In genomic region chr4:26557164-26557563, GRCh38 we compare ENCODE assay signal across 14 cellular contexts. TPM values are rescaled to one million over a fixed set of nuclear protein-coding genes. Genes with fewer than 3 reads are reported as not detected.
DNase-seq lines count a peak whose midpoint lies in the region; ATAC-seq and TF ChIP-seq lines count a peak whose summit lies in the region.
"Had no signal": no experiment of that assay in that cellular context is flagged by ENCODE, and none has a peak within 500 bp of the region (broad histone marks: within the 10 kb centered on the region; RNA-seq: fewer than 3 reads in every experiment).

No MANE protein-coding gene starts in this region.

- H3K27me3 ChIP-seq in aorta (ENCODE audit: control insufficient read depth in 1 of 2, insufficient read depth in 2 of 2, low read length in 1 of 2): no peaks in the 10 kb centered on the region
- H3K27me3 ChIP-seq: body of pancreas had no signal

- no peak for TF ChIP-seq CTCF in epithelial cell of esophagus (IDR thresholded peaks at IDR 0.05; ENCODE audit: insufficient read depth, low read depth, low read length, missing control alignments)

- H3K36me3 ChIP-seq in aorta (ENCODE audit: control insufficient read depth in 1 of 2, insufficient read depth in 2 of 2, low read length in 1 of 2): no peaks in the 10 kb centered on the region

- no peak overlapping the region for H3K27ac ChIP-seq in aorta (ENCODE audit: low read depth in 1 of 2, low read length in 2 of 2)
- H3K27ac ChIP-seq: body of pancreas had no signal

- ATAC-seq in aorta (ENCODE audit: low FRiP score) (no peak), HG02840 (IDR thresholded peaks at IDR 0.05; ENCODE audit: low FRiP score, unreplicated experiment) (no peak)
- ATAC-seq: body of pancreas, HepG2 had no signal

- intact Hi-C loops in aorta (cut with DNase I): no loop called here

- peak; percentile 16 for DNase-seq in GOT3 (lab: John Stamatoyannopoulos, UW)
- DNase-seq in NCI-H446 (lab: John Stamatoyannopoulos, UW): peak; percentile 30 to 77
- DNase-seq in epithelial cell of esophagus (ENCODE audit: low read depth): peak; percentile 11
- peak; percentile 98 for DNase-seq in skeletal muscle cell (ENCODE audit: low read depth)
- DNase-seq in aorta: no peak
- DNase-seq in DMS79 treated with DMSO at 0.1 percent for 48 hours (lab: John Stamatoyannopoulos, UW): no peak
- DNase-seq: activated B cell treated with CpG ODN at 0.5 μM for 24 hours; DND-41; foreskin melanocyte; left cardiac atrium; stimulated activated naive CD4-positive, alpha-beta T cell treated with Interleukin-2 at 50 U/mL for 16 hours had no signal

- H3K4me1 ChIP-seq in aorta (ENCODE audit: control insufficient read depth in 1 of 2, insufficient read depth in 2 of 2, low read length in 2 of 2): no peaks in the 10 kb centered on the region
- H3K4me1 ChIP-seq: body of pancreas had no signal

- H3K4me3 ChIP-seq in epithelial cell of esophagus (ENCODE audit: low read length) (no peak overlapping the region), skeletal muscle cell (ENCODE audit: low read depth, low read length) (no peak overlapping the region), aorta (ENCODE audit: low read length in 2 of 2) (no peak overlapping the region)
- H3K4me3 ChIP-seq: body of pancreas had no signal

- peaks cover 5% of the 10 kb centered on the region for H3K9me3 ChIP-seq in aorta (ENCODE audit: control insufficient read depth, low read length)

RNA-seq across cellular contexts. Expression of gene TBC1D19, which starts 26.7 kb away (rescaled TPM):
- 10 to 100 TPM in 1 of 2 donors, 1 to 10 TPM in 1; 9.1 to 13.2 TPM for total RNA-seq in aorta
- 1 to 10 TPM; 2.9 to 5.2 TPM for polyA plus RNA-seq in aorta

Comparison
In these comparisons a context has a peak if more than half of its experiments do, and no peak if none do; other contexts are left out.
1. DNase-seq: peak in GOT3 (single experiment), NCI-H446 (2 of 2), epithelial cell of esophagus (single experiment) and skeletal muscle cell (single experiment); none in aorta (0 of 2) and DMS79 treated with DMSO at 0.1 percent for 48 hours (single experiment).